ENCODE assay signal across 24 cellular contexts in genomic region chr14:79342942-79343341, GRCh38.
"Had no signal": no experiment of that assay in that cellular context is flagged by ENCODE, and none has a peak within 500 bp of the region (broad histone marks: within the 10 kb centered on the region; RNA-seq: fewer than 3 reads in every experiment).

No MANE protein-coding gene starts in this region.

- H2AFZ ChIP-seq: neural progenitor cell had no signal

- H3K27me3 ChIP-seq: breast epithelium, colonic mucosa, left lung, neural progenitor cell, suprapubic skin, tibial nerve, vagina had no signal

- H3K9me3 Mint-ChIP-seq: activated B cell treated with CpG ODN at 0.5 μM for 24 hours; activated naive CD8-positive, alpha-beta T cell treated with anti-CD3 and anti-CD28 coated beads for 36 hours; neural progenitor cell had no signal

- H3K4me1 ChIP-seq: breast epithelium, colonic mucosa, left lung, suprapubic skin, vagina had no signal

- H3K4me2 ChIP-seq: neural progenitor cell had no signal

- H3K27ac Mint-ChIP-seq: activated B cell treated with CpG ODN at 0.5 μM for 24 hours; activated naive CD8-positive, alpha-beta T cell treated with anti-CD3 and anti-CD28 coated beads for 36 hours; effector memory CD8-positive, alpha-beta T cell; naive thymus-derived CD8-positive, alpha-beta T cell; neural progenitor cell; stimulated activated effector memory CD8-positive, alpha-beta T cell treated with anti-CD3 and anti-CD28 coated beads, Interleukin-12 subunit alpha, Interleukin-12 subunit beta, amount 100 ng/mL, for 72 hours; stimulated activated naive CD8-positive, alpha-beta T cell treated with anti-CD3 and anti-CD28 coated beads, Interleukin-15, amount 100 ng/mL, for 72 hours had no signal

- H3K4me3 ChIP-seq: breast epithelium, colonic mucosa, dorsolateral prefrontal cortex, left lung, lung, neural progenitor cell, suprapubic skin, tibial nerve, vagina had no signal

- H3K27me3 Mint-ChIP-seq: activated B cell treated with CpG ODN at 0.5 μM for 24 hours; effector memory CD8-positive, alpha-beta T cell; stimulated activated naive CD8-positive, alpha-beta T cell treated with anti-CD3 and anti-CD28 coated beads, Interleukin-15, amount 100 ng/mL, for 72 hours had no signal

- H3K4me1 Mint-ChIP-seq: activated B cell treated with CpG ODN at 0.5 μM for 24 hours; activated naive CD8-positive, alpha-beta T cell treated with anti-CD3 and anti-CD28 coated beads for 36 hours; naive thymus-derived CD8-positive, alpha-beta T cell; stimulated activated effector memory CD8-positive, alpha-beta T cell treated with anti-CD3 and anti-CD28 coated beads, Interleukin-12 subunit alpha, Interleukin-12 subunit beta, amount 100 ng/mL, for 72 hours; stimulated activated naive CD8-positive, alpha-beta T cell treated with anti-CD3 and anti-CD28 coated beads, Interleukin-15, amount 100 ng/mL, for 72 hours had no signal

- H3K27ac ChIP-seq: breast epithelium, colonic mucosa, dorsolateral prefrontal cortex, left lung, neural progenitor cell, suprapubic skin, tibial nerve, vagina had no signal

- H3K36me3 Mint-ChIP-seq: activated naive CD8-positive, alpha-beta T cell treated with anti-CD3 and anti-CD28 coated beads for 36 hours; naive thymus-derived CD8-positive, alpha-beta T cell; neural progenitor cell; stimulated activated effector memory CD8-positive, alpha-beta T cell treated with anti-CD3 and anti-CD28 coated beads, Interleukin-12 subunit alpha, Interleukin-12 subunit beta, amount 100 ng/mL, for 72 hours had no signal

- H3K36me3 ChIP-seq: breast epithelium, colonic mucosa, left lung, neural progenitor cell, suprapubic skin, tibial nerve, vagina had no signal

- DNase-seq: activated B cell treated with CpG ODN at 0.5 μM for 24 hours; activated CD4-positive, alpha-beta T cell treated with anti-CD3 and anti-CD28 coated beads for 4 hours; activated CD4-positive, alpha-beta T cell treated with anti-CD3 and anti-CD28 coated beads, Interleukin-2, amount 50 U/mL, for 48 hours; activated naive CD4-positive, alpha-beta T cell treated with Interleukin-2 at 50 U/mL for 16 hours; activated naive CD8-positive, alpha-beta T cell treated with anti-CD3 and anti-CD28 coated beads for 36 hours; activated T-cell treated with anti-CD3 and anti-CD28 coated beads, Interleukin-2, amount 50 U/mL, for 48 hours; colonic mucosa; dorsolateral prefrontal cortex; effector memory CD8-positive, alpha-beta T cell; kidney glomerular epithelial cell; left lung; naive thymus-derived CD8-positive, alpha-beta T cell; small intestine; stimulated activated CD4-positive, alpha-beta T cell treated with anti-CD3 and anti-CD28 coated beads, Interleukin-2, amount 100 ng/mL, for 24 hours; stimulated activated naive CD8-positive, alpha-beta T cell treated with anti-CD3 and anti-CD28 coated beads, Interleukin-15, amount 100 ng/mL, for 72 hours; T-helper 9 cell had no signal

- H3K9me3 ChIP-seq: breast epithelium, colonic mucosa, left lung, suprapubic skin, tibial nerve, vagina had no signal

- H3K4me3 Mint-ChIP-seq: activated B cell treated with CpG ODN at 0.5 μM for 24 hours; activated naive CD8-positive, alpha-beta T cell treated with anti-CD3 and anti-CD28 coated beads for 36 hours; effector memory CD8-positive, alpha-beta T cell; naive thymus-derived CD8-positive, alpha-beta T cell; neural progenitor cell; stimulated activated effector memory CD8-positive, alpha-beta T cell treated with anti-CD3 and anti-CD28 coated beads, Interleukin-12 subunit alpha, Interleukin-12 subunit beta, amount 100 ng/mL, for 72 hours; stimulated activated naive CD8-positive, alpha-beta T cell treated with anti-CD3 and anti-CD28 coated beads, Interleukin-15, amount 100 ng/mL, for 72 hours had no signal

- H3K9ac ChIP-seq: neural progenitor cell had no signal

- ATAC-seq: effector memory CD8-positive, alpha-beta T cell; left lung; naive thymus-derived CD8-positive, alpha-beta T cell; sciatic nerve; stimulated activated effector memory CD8-positive, alpha-beta T cell treated with anti-CD3 and anti-CD28 coated beads, Interleukin-12 subunit alpha, Interleukin-12 subunit beta, amount 100 ng/mL, for 72 hours; stimulated activated naive CD8-positive, alpha-beta T cell treated with anti-CD3 and anti-CD28 coated beads, Interleukin-15, amount 100 ng/mL, for 72 hours had no signal
